9 cellular contexts compared by ENCODE assay signal in the genomic region with DNA sequence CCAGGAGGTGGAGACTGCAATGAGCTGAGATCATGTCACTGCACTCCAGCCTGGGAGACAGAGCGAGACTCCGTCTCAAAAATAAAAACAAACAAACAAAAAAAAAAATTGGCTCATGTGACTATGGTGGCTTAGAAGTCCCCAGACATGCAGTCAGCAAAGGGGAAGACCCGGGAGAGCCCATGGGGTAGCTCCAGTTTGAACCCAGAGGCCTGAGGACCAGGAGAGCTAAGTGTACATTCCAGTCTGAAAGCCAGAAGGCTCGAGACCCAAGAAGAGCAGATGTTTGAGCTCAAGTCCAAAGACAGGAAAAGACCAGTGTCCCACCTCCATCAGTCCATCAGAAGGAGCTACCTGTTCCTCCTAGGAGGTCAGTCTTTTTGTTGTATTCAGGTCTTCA.
"Had no signal": no experiment of that assay in that cellular context is flagged by ENCODE, and none has a peak within 500 bp of the region (broad histone marks: within the 10 kb centered on the region; RNA-seq: fewer than 3 reads in every experiment).

No MANE protein-coding gene starts in this region.

- H3K9me3 ChIP-seq: HAP-1 had no signal

- H3K36me3 Mint-ChIP-seq: IgD-negative memory B cell had no signal

- H3K4me1 ChIP-seq: HAP-1 had no signal

- H3K27ac ChIP-seq: GM23248, HL-60 had no signal

- H3K36me3 ChIP-seq: HAP-1 had no signal

- ATAC-seq: HCT116, HepG2 had no signal

- H3K4me1 Mint-ChIP-seq: IgD-negative memory B cell had no signal

- H3K4me3 Mint-ChIP-seq: HFFc6, IgD-negative memory B cell had no signal

- H3K4me3 ChIP-seq: GM23248, HAP-1 had no signal

- H3K9me3 Mint-ChIP-seq: HFFc6 had no signal

- H3K27ac Mint-ChIP-seq: HFFc6, IgD-negative memory B cell had no signal

- DNase-seq: GM23248, GOT3, HFFc6, KBM-7 had no signal
